ENCODE assay signal across 28 cellular contexts in genomic region chr5:976849-977751, GRCh38. TPM values are rescaled to one million over a fixed set of nuclear protein-coding genes. Genes with fewer than 3 reads are reported as not detected.
DNase-seq lines count a peak whose midpoint lies in the region; ATAC-seq and TF ChIP-seq lines count a peak whose summit lies in the region.
"Had no signal": no experiment of that assay in that cellular context is flagged by ENCODE, and none has a peak within 500 bp of the region (broad histone marks: within the 10 kb centered on the region; RNA-seq: fewer than 3 reads in every experiment).

No MANE protein-coding gene starts in this region.

- no peak overlapping the region for H3K4me3 Mint-ChIP-seq in stimulated activated naive CD8-positive, alpha-beta T cell treated with anti-CD3 and anti-CD28 coated beads, Interleukin-15, amount 100 ng/mL, for 72 hours
- H3K4me3 Mint-ChIP-seq: activated CD8-positive, alpha-beta T cell treated with anti-CD3 and anti-CD28 coated beads for 36 hours; activated naive CD8-positive, alpha-beta T cell; immature natural killer cell; nephron had no signal

- peaks cover 17% of the 10 kb centered on the region for H3K27me3 ChIP-seq in osteoblast (ENCODE audit: insufficient read depth, low read length)
- H3K27me3 ChIP-seq: breast epithelium, gastroesophageal sphincter, ovary, tibial nerve had no signal

- peaks cover 28% of the 10 kb centered on the region for H3K4me1 Mint-ChIP-seq in stimulated activated naive CD8-positive, alpha-beta T cell treated with anti-CD3 and anti-CD28 coated beads, Interleukin-15, amount 100 ng/mL, for 72 hours
- H3K4me1 Mint-ChIP-seq: immature natural killer cell had no signal

- TF ChIP-seq CTCF in osteoblast (IDR thresholded peaks at IDR 0.05; ENCODE audit: extremely low read depth, low read depth, low read length) = no peak

- H3K4me1 ChIP-seq in osteoblast (ENCODE audit: insufficient read depth, low read length) = no peaks in the 10 kb centered on the region
- H3K4me1 ChIP-seq: breast epithelium had no signal

- H3K9me3 ChIP-seq in osteoblast (ENCODE audit: low read depth, low read length) = no peaks in the 10 kb centered on the region
- H3K9me3 ChIP-seq: breast epithelium, gastroesophageal sphincter, ovary, tibial nerve had no signal

- no peaks in the 10 kb centered on the region for H4K20me1 ChIP-seq in osteoblast (ENCODE audit: insufficient read depth, low read length)

- H2AFZ ChIP-seq in osteoblast (ENCODE audit: low read length) = no peak overlapping the region

- peaks cover 32% of the 10 kb centered on the region for H3K27me3 Mint-ChIP-seq in stimulated activated naive CD8-positive, alpha-beta T cell treated with anti-CD3 and anti-CD28 coated beads, Interleukin-15, amount 100 ng/mL, for 72 hours
- H3K27me3 Mint-ChIP-seq: activated naive CD8-positive, alpha-beta T cell had no signal

- no peak overlapping the region for H3K27ac ChIP-seq in osteoblast (ENCODE audit: low read depth, low read length)
- H3K27ac ChIP-seq: gastroesophageal sphincter, ovary, tibial nerve had no signal

- no peak overlapping the region for H3K4me2 ChIP-seq in osteoblast (ENCODE audit: insufficient read depth, low read length)

- H3K36me3 ChIP-seq in osteoblast (ENCODE audit: insufficient read depth, low read length) = no peaks in the 10 kb centered on the region
- H3K36me3 ChIP-seq: breast epithelium, gastroesophageal sphincter, ovary, tibial nerve had no signal

- H3K4me3 ChIP-seq in osteoblast (ENCODE audit: insufficient read depth, low read length) = no peak overlapping the region
- H3K4me3 ChIP-seq: breast epithelium, gastroesophageal sphincter, ovary, tibial nerve had no signal

- H3K27ac Mint-ChIP-seq in stimulated activated naive CD8-positive, alpha-beta T cell treated with anti-CD3 and anti-CD28 coated beads, Interleukin-15, amount 100 ng/mL, for 72 hours = no peak overlapping the region
- H3K27ac Mint-ChIP-seq: activated CD8-positive, alpha-beta T cell treated with anti-CD3 and anti-CD28 coated beads for 36 hours; activated naive CD8-positive, alpha-beta T cell; immature natural killer cell had no signal

- no peak for DNase-seq in stimulated activated naive CD8-positive, alpha-beta T cell treated with anti-CD3 and anti-CD28 coated beads, Interleukin-15, amount 100 ng/mL, for 72 hours
- DNase-seq in stimulated activated naive CD8-positive, alpha-beta T cell treated with anti-CD3 and anti-CD28 coated beads, Interleukin-15, Interleukin-2, amounts not matched to agents 100 U/mL and 50 U/mL, for 24 hours = no peak
- DNase-seq in iPS-NIHi11 (ENCODE audit: low spot score) = peak; percentile 20
- DNase-seq in osteoblast (ENCODE audit: insufficient read length, low spot score, missing footprints) = peak; percentile 51
- no peak for DNase-seq in NCI-H524 (lab: John Stamatoyannopoulos, UW)
- no peak for DNase-seq in NCI-H1436 (lab: John Stamatoyannopoulos, UW)
- no peak for DNase-seq in activated T-cell treated with anti-CD3 and anti-CD28 coated beads, Interleukin-2, amount 50 U/mL, for 1 hour
- DNase-seq: ACHN; activated CD4-positive, alpha-beta T cell treated with anti-CD3 and anti-CD28 coated beads for 1 hour; activated CD8-positive, alpha-beta T cell treated with anti-CD3 and anti-CD28 coated beads for 36 hours; activated effector memory CD4-positive, alpha-beta T cell treated with Interleukin-2 at 50 U/mL for 16 hours; hippocampal formation; immature natural killer cell; MM.1S; NCI-H2081; NCI-H2227 treated with DMSO at 0.1 percent for 48 hours; NCI-H69; retina; SHP77 treated with DMSO at 0.1 percent for 48 hours; stimulated activated CD4-positive, alpha-beta T cell treated with anti-CD3 and anti-CD28 coated beads, Interleukin-1b, Interleukin-23, amount 100 ng/mL, for 48 hours; T-helper 2 cell had no signal

- H3K9me3 Mint-ChIP-seq in stimulated activated naive CD8-positive, alpha-beta T cell treated with anti-CD3 and anti-CD28 coated beads, Interleukin-15, amount 100 ng/mL, for 72 hours = peaks cover 0 to 2% of the 10 kb centered on the region in 2 donors
- H3K9me3 Mint-ChIP-seq: activated CD8-positive, alpha-beta T cell treated with anti-CD3 and anti-CD28 coated beads for 36 hours; immature natural killer cell; nephron had no signal

- ATAC-seq in stimulated activated naive CD8-positive, alpha-beta T cell treated with anti-CD3 and anti-CD28 coated beads, Interleukin-15, amount 100 ng/mL, for 72 hours = peak; percentile 37
- no peak for ATAC-seq in stimulated activated naive CD8-positive, alpha-beta T cell treated with anti-CD3 and anti-CD28 coated beads, Interleukin-15, Interleukin-2, amounts not matched to agents 100 U/mL and 50 U/mL, for 24 hours
- no peak for ATAC-seq in GM21717 (IDR thresholded peaks at IDR 0.05; ENCODE audit: unreplicated experiment)
- ATAC-seq: activated CD8-positive, alpha-beta T cell treated with anti-CD3 and anti-CD28 coated beads for 36 hours; gastroesophageal sphincter had no signal

- no peaks in the 10 kb centered on the region for H3K79me2 ChIP-seq in osteoblast (ENCODE audit: insufficient read depth, low read length)

RNA-seq across cellular contexts. Expression of gene NKD2, which starts 31.5 kb away (rescaled TPM):
- under 0.01 TPM in 1 of 2 replicates, not detected in the other for total RNA-seq in osteoblast

Comparison
In these comparisons a context has a peak if more than half of its experiments do, and no peak if none do; other contexts are left out.
1. DNase-seq: peak in iPS-NIHi11 (single experiment) and osteoblast (single experiment); none in stimulated activated naive CD8-positive, alpha-beta T cell treated with anti-CD3 and anti-CD28 coated beads, Interleukin-15, amount 100 ng/mL, for 72 hours (0 of 2), stimulated activated naive CD8-positive, alpha-beta T cell treated with anti-CD3 and anti-CD28 coated beads, Interleukin-15, Interleukin-2, amounts not matched to agents 100 U/mL and 50 U/mL, for 24 hours (single experiment), NCI-H524 (0 of 2), NCI-H1436 (single experiment) and activated T-cell treated with anti-CD3 and anti-CD28 coated beads, Interleukin-2, amount 50 U/mL, for 1 hour (single experiment).